Comparison of ENCODE assay signal across 28 cellular contexts in the genomic region with DNA sequence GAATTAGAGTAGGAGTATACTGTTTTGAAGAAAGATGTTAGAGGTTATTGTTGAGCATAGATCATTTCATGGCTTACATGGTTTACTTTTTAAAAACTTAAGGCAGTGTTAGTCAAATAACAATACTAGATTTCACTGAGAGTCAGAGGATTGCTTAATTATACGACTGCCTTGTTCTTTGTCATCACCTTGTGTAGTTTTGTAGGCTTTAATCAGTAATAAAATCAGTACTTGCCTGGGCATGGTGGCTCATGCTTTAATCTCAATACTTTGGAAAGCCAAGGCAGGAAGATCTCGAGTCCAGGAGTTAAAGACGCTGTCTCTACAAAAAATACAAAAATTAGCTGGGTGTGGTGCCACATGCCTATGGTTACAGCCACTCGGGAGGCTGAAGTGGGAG. TPM values are rescaled to one million over a fixed set of nuclear protein-coding genes. Genes with fewer than 3 reads are reported as not detected.
"Had no signal": no experiment of that assay in that cellular context is flagged by ENCODE, and none has a peak within 500 bp of the region (broad histone marks: within the 10 kb centered on the region; RNA-seq: fewer than 3 reads in every experiment).

No MANE protein-coding gene starts in this region.

- H3K36me3 ChIP-seq: left ventricle myocardium inferior, pancreas, prostate gland, spleen, suprapubic skin, thoracic aorta, tibial artery, upper lobe of right lung had no signal

- FAIRE-seq: urothelium cell line had no signal

- H3K27me3 Mint-ChIP-seq: memory B cell; naive thymus-derived CD4-positive, alpha-beta T cell; natural killer cell treated with Interleukin-12 subunit alpha and Interleukin-12 subunit beta and Interleukin-15 and Interleukin-18, amount 100 ng/mL, for 72 hours; stimulated activated naive CD8-positive, alpha-beta T cell treated with anti-CD3 and anti-CD28 coated beads, Interleukin-15, Interleukin-2, amounts not matched to agents 100 ng/mL and 50 ng/mL, for 24 hours had no signal

- H3K4me1 ChIP-seq: prostate gland, spleen, suprapubic skin, tibial artery, upper lobe of right lung had no signal

- H3K27ac ChIP-seq: left ventricle myocardium inferior, pancreas, prostate gland, spleen, suprapubic skin, thoracic aorta, tibial artery, upper lobe of right lung had no signal

- H3K27me3 ChIP-seq: pancreas, spleen, suprapubic skin, tibial artery, upper lobe of right lung had no signal

- H3K4me3 ChIP-seq: left ventricle myocardium inferior, lung, mucosa of descending colon, pancreas, prostate gland, spleen, suprapubic skin, thoracic aorta, tibial artery, upper lobe of right lung had no signal

- DNase-seq: hypothalamus; immature natural killer cell; left ventricle myocardium inferior; midbrain; mucosa of descending colon; naive thymus-derived CD4-positive, alpha-beta T cell; pancreas; posterior cingulate gyrus; retina; right cardiac atrium; small intestine; spleen; stimulated activated CD4-positive, alpha-beta T cell treated with anti-CD3 and anti-CD28 coated beads, Interleukin-4, amount 100 ng/mL, for 24 hours; stimulated activated naive CD4-positive, alpha-beta T cell; tibial artery; upper lobe of right lung had no signal

- H3K27ac Mint-ChIP-seq: immature natural killer cell; memory B cell; naive thymus-derived CD4-positive, alpha-beta T cell; natural killer cell treated with Interleukin-12 subunit alpha and Interleukin-12 subunit beta and Interleukin-15 and Interleukin-18, amount 100 ng/mL, for 72 hours; stimulated activated effector memory CD8-positive, alpha-beta T cell treated with anti-CD3 and anti-CD28 coated beads, Interleukin-12 subunit alpha, Interleukin-12 subunit beta, amount 100 ng/mL, for 72 hours; stimulated activated naive CD8-positive, alpha-beta T cell treated with anti-CD3 and anti-CD28 coated beads, Interleukin-15, Interleukin-2, amounts not matched to agents 100 ng/mL and 50 ng/mL, for 24 hours had no signal

- ATAC-seq: mucosa of descending colon; naive thymus-derived CD4-positive, alpha-beta T cell; natural killer cell treated with Interleukin-12 subunit alpha and Interleukin-12 subunit beta and Interleukin-15 and Interleukin-18, amount 100 ng/mL, for 72 hours; pancreas; right cardiac atrium; sciatic nerve; stimulated activated effector memory CD8-positive, alpha-beta T cell treated with anti-CD3 and anti-CD28 coated beads, Interleukin-12 subunit alpha, Interleukin-12 subunit beta, amount 100 ng/mL, for 72 hours; upper lobe of right lung had no signal

- H3K9me3 ChIP-seq: left ventricle myocardium inferior, mucosa of descending colon, pancreas, prostate gland, spleen, suprapubic skin, thoracic aorta, upper lobe of right lung had no signal

- H3K4me3 Mint-ChIP-seq: immature natural killer cell; memory B cell; naive thymus-derived CD4-positive, alpha-beta T cell; natural killer cell treated with Interleukin-12 subunit alpha and Interleukin-12 subunit beta and Interleukin-15 and Interleukin-18, amount 100 ng/mL, for 72 hours; stimulated activated effector memory CD8-positive, alpha-beta T cell treated with anti-CD3 and anti-CD28 coated beads, Interleukin-12 subunit alpha, Interleukin-12 subunit beta, amount 100 ng/mL, for 72 hours; stimulated activated naive CD8-positive, alpha-beta T cell treated with anti-CD3 and anti-CD28 coated beads, Interleukin-15, Interleukin-2, amounts not matched to agents 100 ng/mL and 50 ng/mL, for 24 hours had no signal

- H3K36me3 Mint-ChIP-seq: stimulated activated effector memory CD8-positive, alpha-beta T cell treated with anti-CD3 and anti-CD28 coated beads, Interleukin-12 subunit alpha, Interleukin-12 subunit beta, amount 100 ng/mL, for 72 hours had no signal

RNA-seq across cellular contexts. Expression of gene GPR52, which starts 41.3 kb away (rescaled TPM):
- total RNA-seq: kidney epithelial cell had no signal
- polyA plus RNA-seq: immature natural killer cell; naive thymus-derived CD4-positive, alpha-beta T cell; neural cell had no signal
